ENCODE assay signal across 29 cellular contexts in the genomic region with DNA sequence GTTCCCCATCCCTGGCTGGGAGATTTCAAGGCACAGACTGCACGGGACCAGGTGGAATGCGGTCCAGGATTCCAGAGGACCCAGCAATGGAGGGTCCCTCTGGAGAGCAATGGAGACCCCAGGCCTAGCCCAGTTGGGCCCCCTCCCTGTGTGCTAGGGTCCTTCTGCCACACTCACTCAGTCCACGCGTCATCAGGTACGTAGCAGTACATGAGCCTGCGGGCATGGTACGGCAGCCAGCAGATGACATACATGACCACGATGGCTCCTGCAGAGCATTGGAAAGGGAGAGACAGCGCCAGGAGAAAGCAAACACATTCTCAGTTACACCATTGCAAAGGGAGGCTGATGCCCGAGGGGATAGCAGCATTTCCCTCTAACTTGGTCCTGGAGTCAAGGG. TPM values are rescaled to one million over a fixed set of nuclear protein-coding genes. Genes with fewer than 3 reads are reported as not detected.
"Had no signal": no experiment of that assay in that cellular context is flagged by ENCODE, and none has a peak within 500 bp of the region (broad histone marks: within the 10 kb centered on the region; RNA-seq: fewer than 3 reads in every experiment).

No MANE protein-coding gene starts in this region.

- H3K4me1 Mint-ChIP-seq: activated CD4-positive, alpha-beta T cell treated with anti-CD3 and anti-CD28 coated beads, Interleukin-2, amount 10 ng/mL, durations not matched to agents 7 days and 5 days had no signal

- ATAC-seq: activated T-cell treated with anti-CD3 and anti-CD28 coated beads, Interleukin-2, amount 50 U/mL, for 4 hours; Panc1 had no signal

- H3K4me1 ChIP-seq: SJSA1 had no signal

- H3K36me3 ChIP-seq: brain microvascular endothelial cell, cardiac muscle cell, MG63, SJSA1 had no signal

- H3K27me3 ChIP-seq: cardiac muscle cell, MG63 had no signal

- H3K27ac Mint-ChIP-seq: activated CD4-positive, alpha-beta memory T cell treated with anti-CD3 and anti-CD28 coated beads for 36 hours; activated CD4-positive, alpha-beta T cell treated with anti-CD3 and anti-CD28 coated beads, Interleukin-2, amount 10 ng/mL, durations not matched to agents 7 days and 5 days; activated naive CD8-positive, alpha-beta T cell; T-helper 1 cell treated with Interleukin-12 subunit alpha and Interleukin-12 subunit beta and Interleukin-4 antibody, amounts not matched to agents 30 μg/mL and 1 μg/mL, for 36 hours had no signal

- H3K4me3 Mint-ChIP-seq: activated CD4-positive, alpha-beta memory T cell treated with anti-CD3 and anti-CD28 coated beads for 36 hours; activated CD4-positive, alpha-beta T cell treated with anti-CD3 and anti-CD28 coated beads, Interleukin-2, amount 10 ng/mL, durations not matched to agents 7 days and 5 days; activated naive CD8-positive, alpha-beta T cell; activated T-cell treated with anti-CD3 and anti-CD28 coated beads, Interleukin-2, amount 50 U/mL, for 4 hours; T-helper 1 cell treated with Interleukin-12 subunit alpha and Interleukin-12 subunit beta and Interleukin-4 antibody, amounts not matched to agents 30 μg/mL and 1 μg/mL, for 36 hours had no signal

- H3K27ac ChIP-seq: brain microvascular endothelial cell, cardiac muscle cell, RWPE1, SJSA1 had no signal

- DNase-seq: activated CD4-positive, alpha-beta memory T cell treated with anti-CD3 and anti-CD28 coated beads for 36 hours; activated CD4-positive, alpha-beta T cell treated with anti-CD3 and anti-CD28 coated beads, Interleukin-2, amount 10 ng/mL, durations not matched to agents 7 days and 5 days; activated CD4-positive, CD25-positive, alpha-beta regulatory T cell; activated CD8-positive, alpha-beta memory T cell treated with anti-CD3 and anti-CD28 coated beads for 24 hours; activated effector memory CD4-positive, alpha-beta T cell treated with anti-CD3 and anti-CD28 coated beads, Interleukin-2, amount 50 U/mL, for 16 hours; activated naive CD4-positive, alpha-beta T cell treated with Interleukin-2 at 50 U/mL for 16 hours; activated T-cell treated with anti-CD3 and anti-CD28 coated beads, Interleukin-2, amount 50 U/mL, for 4 hours; amygdala; brain microvascular endothelial cell; MG63; MV-4-11; NCI-H1092 treated with DMSO at 0.1 percent for 48 hours; NCI-H1417 treated with DMSO at 0.1 percent for 48 hours; NCI-H1694; NCI-H2029; NCI-H345; NCI-H510A; NCI-H526 treated with DMSO at 0.1 percent for 48 hours; NCI-H82; OCI-M1; SHP77; T-helper 9 cell had no signal

- H3K4me3 ChIP-seq: cardiac muscle cell, MG63, SJSA1 had no signal

RNA-seq across cellular contexts. Expression of a gene that starts 10.1 kb away (rescaled TPM):
- total RNA-seq: activated CD4-positive, alpha-beta memory T cell treated with anti-CD3 and anti-CD28 coated beads for 36 hours; activated CD4-positive, alpha-beta T cell treated with anti-CD3 and anti-CD28 coated beads, Interleukin-2, amount 10 ng/mL, durations not matched to agents 7 days and 5 days; activated T-cell treated with anti-CD3 and anti-CD28 coated beads, Interleukin-2, amount 50 U/mL, for 4 hours; astrocyte; cardiac muscle cell; SJSA1 had no signal
